Comparison of ENCODE assay signal across 10 cellular contexts in genomic region chr3:108130705-108131104, GRCh38. TPM values are rescaled to one million over a fixed set of nuclear protein-coding genes. Genes with fewer than 3 reads are reported as not detected.
DNase-seq lines count a peak whose midpoint lies in the region; ATAC-seq and TF ChIP-seq lines count a peak whose summit lies in the region.
"Had no signal": no experiment of that assay in that cellular context is flagged by ENCODE, and none has a peak within 500 bp of the region (broad histone marks: within the 10 kb centered on the region; RNA-seq: fewer than 3 reads in every experiment).

No MANE protein-coding gene starts in this region.

- no peaks in the 10 kb centered on the region for H3K36me3 ChIP-seq in heart right ventricle
- no peaks in the 10 kb centered on the region for H3K36me3 ChIP-seq in thoracic aorta
- H3K36me3 ChIP-seq: neural progenitor cell had no signal

- intact Hi-C loops in heart right ventricle (cut with DNase I) (no loop called here), cardiac septum (cut with DNase I) (no loop called here)

- H3K4me1 ChIP-seq in heart right ventricle, result peaks cover 0 to 62% (median 7%) of the 10 kb centered on the region in 9 donors
- H3K4me1 ChIP-seq in thoracic aorta (ENCODE audit: control insufficient read depth in 1 of 2, low read depth in 2 of 2), result peaks cover 16 to 33% of the 10 kb centered on the region in 2 donors

- peak overlapping the region in 2 of 10 donors; percentile 27 to 53 for H3K27ac ChIP-seq in heart right ventricle
- peak overlapping the region; percentile 25 to 50 for H3K27ac ChIP-seq in thoracic aorta
- H3K27ac ChIP-seq: C4-2B, neural progenitor cell had no signal

- no peaks in the 10 kb centered on the region for H3K27me3 ChIP-seq in heart right ventricle
- H3K27me3 ChIP-seq in thoracic aorta (replicated peaks; ENCODE audit: insufficient read depth), result no peaks in the 10 kb centered on the region
- H3K27me3 ChIP-seq: neural progenitor cell had no signal

- H3K9me3 ChIP-seq in heart right ventricle (no peaks in the 10 kb centered on the region), thoracic aorta (no peaks in the 10 kb centered on the region)

- no peak overlapping the region for H3K4me3 ChIP-seq in heart right ventricle
- no peak overlapping the region for H3K4me3 ChIP-seq in thoracic aorta
- H3K4me3 ChIP-seq: neural progenitor cell had no signal

- TF ChIP-seq CTCF in heart right ventricle (IDR thresholded peaks at IDR 0.05) (no peak), thoracic aorta (IDR thresholded peaks at IDR 0.05) (no peak)

- DNase-seq in heart right ventricle (no peak), cardiac septum (ENCODE audit: low spot score) (no peak), fibroblast of gingiva (ENCODE audit: low read depth) (peak; percentile 42), thoracic aorta (ENCODE audit: low spot score) (no peak), epidermal melanocyte (ENCODE audit: insufficient read length, low spot score) (no peak), COLO668 (lab: John Stamatoyannopoulos, UW; ENCODE audit: unreplicated experiment) (no peak)
- DNase-seq in activated effector memory CD4-positive, alpha-beta T cell treated with anti-CD3 and anti-CD28 coated beads, Interleukin-2, amount 50 U/mL, for 16 hours, result no peak

- ATAC-seq in heart right ventricle, result peak in 6 of 8 donors; percentile 45 to 90 (median 83)
- peak; percentile 12; the same call in 1 of the 3 replicates for ATAC-seq in SK-N-SH treated with all-trans-retinoic acid at 6 μM for 48 hours
- ATAC-seq in thoracic aorta (ENCODE audit: insufficient number of reproducible peaks, low FRiP score, low read depth), result peak; percentile 56

TF ChIP-seq in SK-N-SH treated with all-trans-retinoic acid at 6 μM for 48 hours, 23 proteins besides CTCF, POLR2A, EP300 and RAD21:
- no peak for TF ChIP-seq RARB (CRISPR knock-in tag; IDR thresholded peaks at IDR 0.05)
- no peak for TF ChIP-seq ISL1 (CRISPR knock-in tag; IDR thresholded peaks at IDR 0.05)
- TF ChIP-seq, protein P1, sequence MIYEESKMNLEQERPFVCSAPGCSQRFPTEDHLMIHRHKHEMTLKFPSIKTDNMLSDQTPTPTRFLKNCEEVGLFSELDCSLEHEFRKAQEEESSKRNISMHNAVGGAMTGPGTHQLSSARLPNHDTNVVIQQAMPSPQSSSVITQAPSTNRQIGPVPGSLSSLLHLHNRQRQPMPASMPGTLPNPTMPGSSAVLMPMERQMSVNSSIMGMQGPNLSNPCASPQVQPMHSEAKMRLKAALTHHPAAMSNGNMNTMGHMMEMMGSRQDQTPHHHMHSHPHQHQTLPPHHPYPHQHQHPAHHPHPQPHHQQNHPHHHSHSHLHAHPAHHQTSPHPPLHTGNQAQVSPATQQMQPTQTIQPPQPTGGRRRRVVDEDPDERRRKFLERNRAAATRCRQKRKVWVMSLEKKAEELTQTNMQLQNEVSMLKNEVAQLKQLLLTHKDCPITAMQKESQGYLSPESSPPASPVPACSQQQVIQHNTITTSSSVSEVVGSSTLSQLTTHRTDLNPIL (CRISPR knock-in tag; IDR thresholded peaks at IDR 0.05; ENCODE audit: low read depth), result no peak
- no peak for TF ChIP-seq TCF4 (CRISPR knock-in tag; IDR thresholded peaks at IDR 0.05; ENCODE audit: borderline replicate concordance)
- TF ChIP-seq TSHZ2 (CRISPR knock-in tag; IDR thresholded peaks at IDR 0.05), result no peak
- TF ChIP-seq ZNF565 (CRISPR knock-in tag; conservative IDR thresholded peaks at IDR 0.05; ENCODE audit: low read depth), result no peak
- TF ChIP-seq, protein P2, sequence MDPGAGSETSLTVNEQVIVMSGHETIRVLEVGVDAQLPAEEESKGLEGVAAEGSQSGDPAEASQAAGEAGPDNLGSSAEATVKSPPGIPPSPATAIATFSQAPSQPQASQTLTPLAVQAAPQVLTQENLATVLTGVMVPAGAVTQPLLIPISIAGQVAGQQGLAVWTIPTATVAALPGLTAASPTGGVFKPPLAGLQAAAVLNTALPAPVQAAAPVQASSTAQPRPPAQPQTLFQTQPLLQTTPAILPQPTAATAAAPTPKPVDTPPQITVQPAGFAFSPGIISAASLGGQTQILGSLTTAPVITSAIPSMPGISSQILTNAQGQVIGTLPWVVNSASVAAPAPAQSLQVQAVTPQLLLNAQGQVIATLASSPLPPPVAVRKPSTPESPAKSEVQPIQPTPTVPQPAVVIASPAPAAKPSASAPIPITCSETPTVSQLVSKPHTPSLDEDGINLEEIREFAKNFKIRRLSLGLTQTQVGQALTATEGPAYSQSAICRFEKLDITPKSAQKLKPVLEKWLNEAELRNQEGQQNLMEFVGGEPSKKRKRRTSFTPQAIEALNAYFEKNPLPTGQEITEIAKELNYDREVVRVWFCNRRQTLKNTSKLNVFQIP (CRISPR knock-in tag; IDR thresholded peaks at IDR 0.05; ENCODE audit: borderline replicate concordance, low read depth), result no peak
- TF ChIP-seq TOX (CRISPR knock-in tag; IDR thresholded peaks at IDR 0.05; ENCODE audit: borderline replicate concordance), result no peak
- TF ChIP-seq GLIS3 (CRISPR knock-in tag; IDR thresholded peaks at IDR 0.05), result no peak
- no peak for TF ChIP-seq SNAI2 (CRISPR knock-in tag; IDR thresholded peaks at IDR 0.05)
- TF ChIP-seq, protein P3, sequence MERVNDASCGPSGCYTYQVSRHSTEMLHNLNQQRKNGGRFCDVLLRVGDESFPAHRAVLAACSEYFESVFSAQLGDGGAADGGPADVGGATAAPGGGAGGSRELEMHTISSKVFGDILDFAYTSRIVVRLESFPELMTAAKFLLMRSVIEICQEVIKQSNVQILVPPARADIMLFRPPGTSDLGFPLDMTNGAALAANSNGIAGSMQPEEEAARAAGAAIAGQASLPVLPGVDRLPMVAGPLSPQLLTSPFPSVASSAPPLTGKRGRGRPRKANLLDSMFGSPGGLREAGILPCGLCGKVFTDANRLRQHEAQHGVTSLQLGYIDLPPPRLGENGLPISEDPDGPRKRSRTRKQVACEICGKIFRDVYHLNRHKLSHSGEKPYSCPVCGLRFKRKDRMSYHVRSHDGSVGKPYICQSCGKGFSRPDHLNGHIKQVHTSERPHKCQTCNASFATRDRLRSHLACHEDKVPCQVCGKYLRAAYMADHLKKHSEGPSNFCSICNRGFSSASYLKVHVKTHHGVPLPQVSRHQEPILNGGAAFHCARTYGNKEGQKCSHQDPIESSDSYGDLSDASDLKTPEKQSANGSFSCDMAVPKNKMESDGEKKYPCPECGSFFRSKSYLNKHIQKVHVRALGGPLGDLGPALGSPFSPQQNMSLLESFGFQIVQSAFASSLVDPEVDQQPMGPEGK (CRISPR knock-in tag; IDR thresholded peaks at IDR 0.05; ENCODE audit: borderline replicate concordance), result no peak
- no peak for TF ChIP-seq BACH2 (CRISPR knock-in tag; IDR thresholded peaks at IDR 0.05; ENCODE audit: borderline replicate concordance)
- no peak for TF ChIP-seq ZNF70 (CRISPR knock-in tag; IDR thresholded peaks at IDR 0.05)
- TF ChIP-seq OSR1 (CRISPR knock-in tag; IDR thresholded peaks at IDR 0.05), result no peak
- no peak for TF ChIP-seq ARNTL (CRISPR knock-in tag; IDR thresholded peaks at IDR 0.05; ENCODE audit: borderline replicate concordance, low read depth)
- no peak for TF ChIP-seq PPARA (CRISPR knock-in tag; IDR thresholded peaks at IDR 0.05; ENCODE audit: borderline replicate concordance)
- TF ChIP-seq ESRRG (CRISPR knock-in tag; IDR thresholded peaks at IDR 0.05), result no peak
- TF ChIP-seq ZFP30 (CRISPR knock-in tag; IDR thresholded peaks at IDR 0.05), result no peak
- TF ChIP-seq ZC3H10 (CRISPR knock-in tag; IDR thresholded peaks at IDR 0.05), result no peak

RNA-seq across cellular contexts. Expression of gene CD47, which starts 39.9 kb away (rescaled TPM):
- 10 to 100 TPM; 36.3 to 76.3 (median 51.2) TPM for total RNA-seq in heart right ventricle
- 10 to 100 TPM; 17.9 to 32.4 TPM for polyA plus RNA-seq in heart right ventricle
- 51.4 TPM for total RNA-seq in cardiac septum
- 10 to 100 TPM; 70.1 to 80.4 TPM for total RNA-seq in thoracic aorta

Comparison
In these comparisons a context has a peak if more than half of its experiments do, and no peak if none do; other contexts are left out.
1. ATAC-seq: peak in every context shown above with its lines; median percentile 83 in heart right ventricle; 56 in thoracic aorta; 12 in SK-N-SH treated with all-trans-retinoic acid at 6 μM for 48 hours.